10 cellular contexts compared by ENCODE assay signal in genomic region chr11:19474954-19475811, GRCh38.
A peak's percentile ranks its signal among the peaks of the same experiment; 100 is the strongest.
DNase-seq lines count a peak whose midpoint lies in the region; ATAC-seq and TF ChIP-seq lines count a peak whose summit lies in the region.
"Had no signal": no experiment of that assay in that cellular context is flagged by ENCODE, and none has a peak within 500 bp of the region (broad histone marks: within the 10 kb centered on the region; RNA-seq: fewer than 3 reads in every experiment).

No MANE protein-coding gene starts in this region.

- peaks cover 14% of the 10 kb centered on the region for H3K4me1 Mint-ChIP-seq in glutamatergic neuron (ENCODE audit: low read depth, unreplicated experiment)
- H3K4me1 Mint-ChIP-seq in stimulated activated naive B cell treated with anti-CD40 and anti-IgM and Interleukin-4, amounts not matched to agents 10 μg/mL and 1 μg/mL and 100 μg/mL, for 72 hours: no peaks in the 10 kb centered on the region
- H3K4me1 Mint-ChIP-seq in activated T-cell treated with anti-CD3 and anti-CD28 coated beads, Interleukin-2, amount 50 U/mL, for 72 hours (ENCODE audit: low read depth): no peaks in the 10 kb centered on the region
- H3K4me1 Mint-ChIP-seq: central memory CD8-positive, alpha-beta T cell had no signal

- TF ChIP-seq CTCF in GM12864 (IDR thresholded peaks at IDR 0.05; ENCODE audit: low read depth, low read length, missing control alignments) (no peak), glutamatergic neuron (IDR thresholded peaks at IDR 0.05; ENCODE audit: partially characterized antibody, unreplicated experiment) (no peak)

- no peaks in the 10 kb centered on the region for H3K27me3 Mint-ChIP-seq in glutamatergic neuron (ENCODE audit: unreplicated experiment)
- H3K27me3 Mint-ChIP-seq in stimulated activated naive B cell treated with anti-CD40 and anti-IgM and Interleukin-4, amounts not matched to agents 10 μg/mL and 1 μg/mL and 100 μg/mL, for 72 hours: peaks cover 7 to 19% of the 10 kb centered on the region in 2 donors
- H3K27me3 Mint-ChIP-seq in activated T-cell treated with anti-CD3 and anti-CD28 coated beads, Interleukin-2, amount 50 U/mL, for 72 hours (ENCODE audit: low read depth): peaks cover 17% of the 10 kb centered on the region

- ATAC-seq in GM21515 (IDR thresholded peaks at IDR 0.05; ENCODE audit: unreplicated experiment) (peak; percentile 80), HG03521 (IDR thresholded peaks at IDR 0.05; ENCODE audit: unreplicated experiment) (peak; percentile 57)
- ATAC-seq in stimulated activated naive B cell treated with anti-CD40 and anti-IgM and Interleukin-4, amounts not matched to agents 10 μg/mL and 1 μg/mL and 100 μg/mL, for 72 hours (replicated peaks): no peak
- ATAC-seq in activated T-cell treated with anti-CD3 and anti-CD28 coated beads, Interleukin-2, amount 50 U/mL, for 72 hours (replicated peaks in 1 of 2): no peak

- H3K9me3 Mint-ChIP-seq in glutamatergic neuron (ENCODE audit: unreplicated experiment): no peaks in the 10 kb centered on the region
- H3K9me3 Mint-ChIP-seq in stimulated activated naive B cell treated with anti-CD40 and anti-IgM and Interleukin-4, amounts not matched to agents 10 μg/mL and 1 μg/mL and 100 μg/mL, for 72 hours: no peaks in the 10 kb centered on the region
- no peaks in the 10 kb centered on the region for H3K9me3 Mint-ChIP-seq in activated T-cell treated with anti-CD3 and anti-CD28 coated beads, Interleukin-2, amount 50 U/mL, for 72 hours
- H3K9me3 Mint-ChIP-seq: central memory CD8-positive, alpha-beta T cell had no signal

- peak overlapping the region; percentile 34 for H3K4me3 Mint-ChIP-seq in glutamatergic neuron (ENCODE audit: unreplicated experiment)
- no peak overlapping the region for H3K4me3 Mint-ChIP-seq in stimulated activated naive B cell treated with anti-CD40 and anti-IgM and Interleukin-4, amounts not matched to agents 10 μg/mL and 1 μg/mL and 100 μg/mL, for 72 hours
- no peak overlapping the region for H3K4me3 Mint-ChIP-seq in activated T-cell treated with anti-CD3 and anti-CD28 coated beads, Interleukin-2, amount 50 U/mL, for 72 hours
- H3K4me3 Mint-ChIP-seq: central memory CD8-positive, alpha-beta T cell had no signal

- H3K4me3 ChIP-seq in GM12864 (ENCODE audit: low read depth, low read length): no peak overlapping the region

- DNase-seq in GM12864 (ENCODE audit: low read depth) (peak; percentile 49), glutamatergic neuron (no peak), HUDEP-2 (lab: John Stamatoyannopoulos, UW; ENCODE audit: unreplicated experiment in 76 of 76) (no peak)
- DNase-seq in stimulated activated naive B cell treated with anti-CD40 and anti-IgM and Interleukin-4, amounts not matched to agents 10 μg/mL and 1 μg/mL and 100 μg/mL, for 72 hours: no peak
- no peak for DNase-seq in activated T-cell treated with anti-CD3 and anti-CD28 coated beads, Interleukin-2, amount 50 U/mL, for 72 hours
- DNase-seq in activated CD8-positive, alpha-beta memory T cell treated with anti-CD3 and anti-CD28 coated beads for 24 hours: no peak
- DNase-seq: DMS 273 treated with DMSO at 0.1 percent for 48 hours had no signal

- no peaks in the 10 kb centered on the region for H3K36me3 Mint-ChIP-seq in glutamatergic neuron (ENCODE audit: unreplicated experiment)
- no peaks in the 10 kb centered on the region for H3K36me3 Mint-ChIP-seq in stimulated activated naive B cell treated with anti-CD40 and anti-IgM and Interleukin-4, amounts not matched to agents 10 μg/mL and 1 μg/mL and 100 μg/mL, for 72 hours
- no peaks in the 10 kb centered on the region for H3K36me3 Mint-ChIP-seq in activated T-cell treated with anti-CD3 and anti-CD28 coated beads, Interleukin-2, amount 50 U/mL, for 72 hours (ENCODE audit: insufficient read depth in 2 of 2)

- no peak overlapping the region for H3K27ac Mint-ChIP-seq in glutamatergic neuron (ENCODE audit: unreplicated experiment)
- no peak overlapping the region for H3K27ac Mint-ChIP-seq in stimulated activated naive B cell treated with anti-CD40 and anti-IgM and Interleukin-4, amounts not matched to agents 10 μg/mL and 1 μg/mL and 100 μg/mL, for 72 hours
- H3K27ac Mint-ChIP-seq in activated T-cell treated with anti-CD3 and anti-CD28 coated beads, Interleukin-2, amount 50 U/mL, for 72 hours: no peak overlapping the region

Comparison
In these comparisons a context has a peak if more than half of its experiments do, and no peak if none do; other contexts are left out.
1. ATAC-seq: peak in GM21515 (single experiment) and HG03521 (single experiment); none in stimulated activated naive B cell treated with anti-CD40 and anti-IgM and Interleukin-4, amounts not matched to agents 10 μg/mL and 1 μg/mL and 100 μg/mL, for 72 hours (0 of 2) and activated T-cell treated with anti-CD3 and anti-CD28 coated beads, Interleukin-2, amount 50 U/mL, for 72 hours (0 of 2).